ENCODE assay signal across 1 cellular context in the genomic region with DNA sequence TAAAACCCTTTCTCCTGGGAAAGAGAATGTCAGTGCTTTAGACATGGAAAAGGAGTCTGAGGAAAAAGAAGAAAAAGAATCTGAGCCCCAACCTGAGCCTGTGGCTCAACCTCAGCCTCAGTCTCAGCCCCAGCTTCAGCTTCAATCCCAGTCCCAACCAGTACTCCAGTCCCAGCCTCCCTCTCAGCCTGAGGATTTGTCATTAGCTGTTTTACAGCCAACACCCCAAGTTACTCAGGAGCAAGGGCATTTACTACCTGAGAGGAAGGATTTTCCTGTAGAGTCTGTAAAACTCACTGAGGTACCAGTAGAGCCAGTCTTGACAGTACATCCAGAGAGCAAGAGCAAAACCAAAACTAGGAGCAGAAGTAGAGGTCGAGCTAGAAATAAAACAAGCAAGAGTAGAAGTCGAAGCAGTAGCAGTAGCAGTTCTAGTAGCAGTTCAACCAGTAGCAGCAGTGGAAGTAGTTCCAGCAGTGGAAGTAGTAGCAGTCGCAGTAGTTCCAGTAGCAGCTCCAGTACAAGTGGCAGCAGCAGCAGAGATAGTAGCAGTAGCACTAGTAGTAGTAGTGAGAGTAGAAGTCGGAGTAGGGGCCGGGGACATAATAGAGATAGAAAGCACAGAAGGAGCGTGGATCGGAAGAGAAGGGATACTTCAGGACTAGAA.
A peak's percentile ranks its signal among the peaks of the same experiment; 100 is the strongest.
TF ChIP-seq lines count a peak whose summit lies in the region.

No MANE protein-coding gene starts in this region.

TF ChIP-seq in H1, 55 proteins besides CTCF, POLR2A, EP300 and RAD21:
- TF ChIP-seq POLR2AphosphoS5 (IDR thresholded peaks at IDR 0.05; ENCODE audit: low read depth, low read length) (peak; percentile 86), POU5F1 (IDR thresholded peaks at IDR 0.05; ENCODE audit: low read depth, low read length) (no peak)
- TF ChIP-seq, protein P1, sequence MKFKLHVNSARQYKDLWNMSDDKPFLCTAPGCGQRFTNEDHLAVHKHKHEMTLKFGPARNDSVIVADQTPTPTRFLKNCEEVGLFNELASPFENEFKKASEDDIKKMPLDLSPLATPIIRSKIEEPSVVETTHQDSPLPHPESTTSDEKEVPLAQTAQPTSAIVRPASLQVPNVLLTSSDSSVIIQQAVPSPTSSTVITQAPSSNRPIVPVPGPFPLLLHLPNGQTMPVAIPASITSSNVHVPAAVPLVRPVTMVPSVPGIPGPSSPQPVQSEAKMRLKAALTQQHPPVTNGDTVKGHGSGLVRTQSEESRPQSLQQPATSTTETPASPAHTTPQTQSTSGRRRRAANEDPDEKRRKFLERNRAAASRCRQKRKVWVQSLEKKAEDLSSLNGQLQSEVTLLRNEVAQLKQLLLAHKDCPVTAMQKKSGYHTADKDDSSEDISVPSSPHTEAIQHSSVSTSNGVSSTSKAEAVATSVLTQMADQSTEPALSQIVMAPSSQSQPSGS (IDR thresholded peaks at IDR 0.05; ENCODE audit: low read length): 0 out of 2 replicates have a peak, but pooled peaks have one; percentile 21
